In genomic region chr19:34359140-34359953, GRCh38 we compare ENCODE assay signal across 8 cellular contexts. TPM values are rescaled to one million over a fixed set of nuclear protein-coding genes. Genes with fewer than 3 reads are reported as not detected.
A peak's percentile ranks its signal among the peaks of the same experiment; 100 is the strongest.
DNase-seq lines count a peak whose midpoint lies in the region; ATAC-seq and TF ChIP-seq lines count a peak whose summit lies in the region.

No MANE protein-coding gene starts in this region.

- intact Hi-C loops in activated B cell treated with CpG ODN at 0.5 μM for 24 hours (cut with micrococcal nuclease) = loop anchor here (1.0 kb wide), 4 partner anchors 45 to 187 kb away; partner anchors contain the start of genes LSM14A, PDCD2L and UBA2

- H3K9me3 Mint-ChIP-seq in activated B cell treated with CpG ODN at 0.5 μM for 24 hours = no peaks in the 10 kb centered on the region

- H3K36me3 Mint-ChIP-seq in activated B cell treated with CpG ODN at 0.5 μM for 24 hours (ENCODE audit: low read depth) = peaks cover 7% of the 10 kb centered on the region

- POLR2A ChIA-PET in activated B cell treated with CpG ODN at 0.5 μM for 24 hours (lab: Charles Lee) = interaction anchor here (1.1 to 1.2 kb wide), 2 partner anchors 69 to 188 kb away, joined by 3 read pairs; partner anchors contain the start of gene UBA2

- peaks cover 26% of the 10 kb centered on the region for H3K4me1 Mint-ChIP-seq in activated B cell treated with CpG ODN at 0.5 μM for 24 hours

- DNase-seq in AG10803 (ENCODE audit: low read depth) (peak; percentile 96), NCI-H2227 treated with DMSO at 0.1 percent for 48 hours (lab: John Stamatoyannopoulos, UW) (peak; percentile 100), activated B cell treated with CpG ODN at 0.5 μM for 24 hours (peak; percentile 97), islet precursor cell (peak; percentile 99)
- DNase-seq in central memory CD4-positive, alpha-beta T cell = peak; percentile 93
- peak; percentile 97 to 99 (median 98) for DNase-seq in stimulated activated CD4-positive, alpha-beta T cell treated with anti-CD3 and anti-CD28 coated beads, Interleukin-12 subunit alpha, Interleukin-12 subunit beta, amount 100 ng/mL, for 48 hours (ENCODE audit: low read depth in 2 of 3, low spot score in 1 of 3)

- H3K27me3 Mint-ChIP-seq in activated B cell treated with CpG ODN at 0.5 μM for 24 hours = no peaks in the 10 kb centered on the region

- H3K27ac Mint-ChIP-seq in activated B cell treated with CpG ODN at 0.5 μM for 24 hours = peak overlapping the region; percentile 95

- peak; percentile 93 for ATAC-seq in GM19023 (IDR thresholded peaks at IDR 0.05; ENCODE audit: unreplicated experiment)
- ATAC-seq in HG03196 (IDR thresholded peaks at IDR 0.05; ENCODE audit: unreplicated experiment) = peak; percentile 84
- peak; percentile 93 for ATAC-seq in activated B cell treated with CpG ODN at 0.5 μM for 24 hours (ENCODE audit: low read depth)

- peak overlapping the region; percentile 61 for H3K4me3 ChIP-seq in AG10803 (ENCODE audit: low read length)

- H3K4me3 Mint-ChIP-seq in activated B cell treated with CpG ODN at 0.5 μM for 24 hours = peak overlapping the region; percentile 92

- CTCF ChIA-PET in activated B cell treated with CpG ODN at 0.5 μM for 24 hours (lab: Charles Lee) = interaction anchor here (0.8 to 1.5 kb wide), 3 partner anchors 13 to 71 kb away, joined by 3 to 6 read pairs (median 3); no protein-coding TSS in a partner anchor

- peak; percentile 58 for TF ChIP-seq CTCF in AG10803 (conservative IDR thresholded peaks at IDR 0.05; ENCODE audit: low read length)
- TF ChIP-seq CTCF in activated B cell treated with CpG ODN at 0.5 μM for 24 hours (IDR thresholded peaks at IDR 0.05) = no peak

RNA-seq across cellular contexts. Expression of gene GPI, which starts 5.6 kb away (rescaled TPM):
- total RNA-seq in activated B cell treated with CpG ODN at 0.5 μM for 24 hours = 144 and 151 TPM in 2 replicates

RNA-seq across cellular contexts. Expression of gene PDCD2L, which starts 44.9 kb away (rescaled TPM):
- total RNA-seq in activated B cell treated with CpG ODN at 0.5 μM for 24 hours = 13.4 and 18.6 TPM in 2 replicates

Comparison
In these comparisons a context has a peak if more than half of its experiments do, and no peak if none do; other contexts are left out.
1. Peak in every context shown above with its lines: DNase-seq, ATAC-seq and H3K4me3 ChIP-seq.